ENCODE assay signal across 1 cellular context in the genomic region with DNA sequence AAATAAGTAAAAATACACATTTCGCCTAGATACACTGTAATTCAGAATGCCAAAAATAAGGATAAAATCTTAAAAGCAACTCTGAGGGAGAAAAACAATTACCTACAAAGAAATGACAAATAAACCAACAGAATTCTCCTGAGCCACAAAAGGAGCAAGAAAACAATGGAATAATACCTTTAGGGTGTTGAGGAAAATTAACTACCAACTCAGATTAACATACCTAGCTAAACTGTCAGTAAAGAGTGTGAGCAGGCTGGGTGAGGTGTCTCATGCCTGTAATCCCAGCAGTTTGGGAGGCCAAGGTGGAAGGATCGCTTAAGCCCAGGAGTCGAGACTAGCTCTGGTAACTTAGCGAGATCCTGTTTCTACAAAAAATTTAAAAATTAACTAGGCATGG.
TF ChIP-seq lines count a peak whose summit lies in the region.

No MANE protein-coding gene starts in this region.

TF ChIP-seq in HepG2, 621 proteins besides CTCF, POLR2A, EP300 and RAD21 (continued from another document):
- TF ChIP-seq, protein P1, sequence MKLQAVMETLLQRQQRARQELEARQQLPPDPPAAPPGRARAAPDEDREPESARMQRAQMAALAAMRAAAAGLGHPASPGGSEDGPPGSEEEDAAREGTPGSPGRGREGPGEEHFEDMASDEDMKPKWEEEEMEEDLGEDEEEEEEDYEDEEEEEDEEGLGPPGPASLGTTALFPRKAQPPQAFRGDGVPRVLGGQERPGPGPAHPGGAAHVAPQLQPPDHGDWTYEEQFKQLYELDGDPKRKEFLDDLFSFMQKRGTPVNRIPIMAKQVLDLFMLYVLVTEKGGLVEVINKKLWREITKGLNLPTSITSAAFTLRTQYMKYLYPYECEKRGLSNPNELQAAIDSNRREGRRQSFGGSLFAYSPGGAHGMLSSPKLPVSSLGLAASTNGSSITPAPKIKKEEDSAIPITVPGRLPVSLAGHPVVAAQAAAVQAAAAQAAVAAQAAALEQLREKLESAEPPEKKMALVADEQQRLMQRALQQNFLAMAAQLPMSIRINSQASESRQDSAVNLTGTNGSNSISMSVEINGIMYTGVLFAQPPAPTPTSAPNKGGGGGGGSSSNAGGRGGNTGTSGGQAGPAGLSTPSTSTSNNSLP (IDR thresholded peaks at IDR 0.05; ENCODE audit: low read depth, low read length): no peak
- peak; percentile 87; the same call in 1 of the 2 replicates for TF ChIP-seq ZFP1 (CRISPR knock-in tag; IDR thresholded peaks at IDR 0.05)
